Comparison of ENCODE assay signal across 18 cellular contexts in genomic region chr18:76678248-76678647, GRCh38.
DNase-seq lines count a peak whose midpoint lies in the region; ATAC-seq and TF ChIP-seq lines count a peak whose summit lies in the region.
"Had no signal": no experiment of that assay in that cellular context is flagged by ENCODE, and none has a peak within 500 bp of the region (broad histone marks: within the 10 kb centered on the region; RNA-seq: fewer than 3 reads in every experiment).

No MANE protein-coding gene starts in this region.

- 44 to 53% (median 49%) methylated on average over 8 of the region's 8 CpGs for WGBS in psoas muscle, 3 donors

- no peak overlapping the region for H3K4me3 Mint-ChIP-seq in chondrocyte (ENCODE audit: unreplicated experiment)

- H3K9me3 Mint-ChIP-seq in chondrocyte (ENCODE audit: low read depth): no peaks in the 10 kb centered on the region

- H3K9me3 ChIP-seq in psoas muscle (no peaks in the 10 kb centered on the region), Peyer's patch (no peaks in the 10 kb centered on the region), lower lobe of right lung (no peaks in the 10 kb centered on the region)
- H3K9me3 ChIP-seq: A549 had no signal

- DNase-seq in C1 segment of cervical spinal cord (lab: John Stamatoyannopoulos, UW): peak in 10 of 14 donors; percentile 19 to 74 (median 40)
- peak; percentile 19 for DNase-seq in cerebellar cortex (ENCODE audit: low spot score)
- DNase-seq in psoas muscle: peak; percentile 34 to 53
- DNase-seq in chondrocyte (ENCODE audit: low spot score): no peak
- DNase-seq in Peyer's patch: no peak
- no peak for DNase-seq in lower lobe of right lung
- DNase-seq: DND-41, GDM1, NCI-H1048, NCI-H2081 treated with DMSO at 0.1 percent for 48 hours, NCI-H526, SIG-M5 had no signal

- peaks cover 17% of the 10 kb centered on the region for H3K27me3 Mint-ChIP-seq in chondrocyte (ENCODE audit: low read depth)

- H3K36me3 ChIP-seq in psoas muscle (ENCODE audit: insufficient read depth in 1 of 2, low read depth in 1 of 2) (no peaks in the 10 kb centered on the region), Peyer's patch (no peaks in the 10 kb centered on the region), lower lobe of right lung (no peaks in the 10 kb centered on the region)

- TF ChIP-seq CTCF in psoas muscle (IDR thresholded peaks at IDR 0.05) (no peak), chondrocyte (IDR thresholded peaks at IDR 0.05) (no peak), Peyer's patch (IDR thresholded peaks at IDR 0.05) (no peak), lower lobe of right lung (IDR thresholded peaks at IDR 0.05) (no peak)

- peak overlapping the region; percentile 52 for H3K27ac ChIP-seq in layer of hippocampus (ENCODE audit: low read depth, low read length)
- H3K27ac ChIP-seq in psoas muscle: no peak overlapping the region
- no peak overlapping the region for H3K27ac ChIP-seq in Peyer's patch
- H3K27ac ChIP-seq in lower lobe of right lung: no peak overlapping the region
- H3K27ac ChIP-seq: A549, C4-2B, KMS-11 had no signal

- intact Hi-C loops in psoas muscle (cut with DNase I) (no loop called here), lower lobe of right lung (cut with DNase I) (no loop called here)

- H3K27me3 ChIP-seq in layer of hippocampus (ENCODE audit: control insufficient read depth, insufficient read depth, low read length): no peaks in the 10 kb centered on the region
- H3K27me3 ChIP-seq in psoas muscle (ENCODE audit: insufficient read depth in 3 of 3, low read length in 2 of 3): peaks cover 0 to 3% (median 2%) of the 10 kb centered on the region in 3 donors
- H3K27me3 ChIP-seq in Peyer's patch: no peaks in the 10 kb centered on the region
- no peaks in the 10 kb centered on the region for H3K27me3 ChIP-seq in lower lobe of right lung (ENCODE audit: low read depth)

- no peaks in the 10 kb centered on the region for H3K4me1 Mint-ChIP-seq in chondrocyte (ENCODE audit: low read depth)

- H3K4me3 ChIP-seq in psoas muscle: no peak overlapping the region
- no peak overlapping the region for H3K4me3 ChIP-seq in Peyer's patch
- H3K4me3 ChIP-seq in lower lobe of right lung: no peak overlapping the region
- H3K4me3 ChIP-seq: A549, GM12878 had no signal

- H3K27ac Mint-ChIP-seq in chondrocyte (ENCODE audit: unreplicated experiment): no peak overlapping the region

- H3K36me3 Mint-ChIP-seq in chondrocyte (ENCODE audit: low read depth): no peaks in the 10 kb centered on the region

- no peaks in the 10 kb centered on the region for H3K4me1 ChIP-seq in psoas muscle
- H3K4me1 ChIP-seq in Peyer's patch: no peaks in the 10 kb centered on the region
- no peaks in the 10 kb centered on the region for H3K4me1 ChIP-seq in lower lobe of right lung
- H3K4me1 ChIP-seq: A549 had no signal

- no peak for ATAC-seq in psoas muscle
- no peak for ATAC-seq in HG03039 (IDR thresholded peaks at IDR 0.05; ENCODE audit: unreplicated experiment)
- no peak for ATAC-seq in lower lobe of right lung
- ATAC-seq: GM12878 had no signal

- no peak for TF ChIP-seq POLR2A in Peyer's patch (IDR thresholded peaks at IDR 0.05)

Comparison
In these comparisons a context has a peak if more than half of its experiments do, and no peak if none do; other contexts are left out.
1. DNase-seq: peak in C1 segment of cervical spinal cord (10 of 14), cerebellar cortex (single experiment) and psoas muscle (2 of 2); none in chondrocyte (single experiment), Peyer's patch (0 of 3) and lower lobe of right lung (single experiment).